In genomic region chr5:132150565-132150964, GRCh38 we compare ENCODE assay signal across 27 cellular contexts.
"Had no signal": no experiment of that assay in that cellular context is flagged by ENCODE, and none has a peak within 500 bp of the region (broad histone marks: within the 10 kb centered on the region; RNA-seq: fewer than 3 reads in every experiment).

No MANE protein-coding gene starts in this region.

- H3K4me3 ChIP-seq: PC-9, SJSA1 had no signal

- H3K9ac ChIP-seq: KMS-11, SK-N-SH had no signal

- H2AFZ ChIP-seq: PC-9 had no signal

- H3K4me2 ChIP-seq: KMS-11, PC-9, SK-N-SH had no signal

- H3K9me3 ChIP-seq: SJSA1, SK-N-SH had no signal

- H3K27ac ChIP-seq: KMS-11, PC-9, SJSA1 had no signal

- ATAC-seq: Panc1 had no signal

- DNase-seq: Karpas-422, MM.1S, MV-4-11, NCI-H1092, NCI-H1105, NCI-H1417 treated with DMSO at 0.1 percent for 48 hours, NCI-H1436 treated with DMSO at 0.1 percent for 48 hours, NCI-H187 treated with DMSO at 0.1 percent for 48 hours, NCI-H2029, NCI-H2081, NCI-H2171 treated with DMSO at 0.1 percent for 48 hours, NCI-H2227 treated with DMSO at 0.1 percent for 48 hours, NCI-H345, NCI-H446, NCI-H510A treated with DMSO at 0.1 percent for 48 hours, NCI-H524 treated with DMSO at 0.1 percent for 48 hours, NCI-H526 treated with DMSO at 0.1 percent for 48 hours, NCI-H774, PC-9, Right ventricle myocardium superior, SHP77 treated with DMSO at 0.1 percent for 48 hours, SK-N-SH, SW 1271, T-helper 1 cell had no signal

- H3K36me3 ChIP-seq: SJSA1 had no signal

- H3K4me1 ChIP-seq: SJSA1 had no signal
